In genomic region chr16:25051446-25052160, GRCh38 we compare ENCODE assay signal across 9 cellular contexts. TPM values are rescaled to one million over a fixed set of nuclear protein-coding genes. Genes with fewer than 3 reads are reported as not detected.
DNase-seq lines count a peak whose midpoint lies in the region; ATAC-seq and TF ChIP-seq lines count a peak whose summit lies in the region.
"Had no signal": no experiment of that assay in that cellular context is flagged by ENCODE, and none has a peak within 500 bp of the region (broad histone marks: within the 10 kb centered on the region; RNA-seq: fewer than 3 reads in every experiment).

No MANE protein-coding gene starts in this region.

- H3K27ac Mint-ChIP-seq in T-helper 17 cell = peak overlapping the region; percentile 96

- intact Hi-C loops in sigmoid colon (cut with DNase I) = loop anchor here (2.0 kb wide), 1 partner anchor 15 kb away; no protein-coding TSS in a partner anchor

- ATAC-seq in T-helper 17 cell (no peak), HG02973 (IDR thresholded peaks at IDR 0.05; ENCODE audit: unreplicated experiment) (no peak), HG02759 (IDR thresholded peaks at IDR 0.05; ENCODE audit: unreplicated experiment) (no peak)

- DNase-seq in GM12865 (ENCODE audit: low read depth) (peak; percentile 34), T-helper 17 cell (no peak), fibroblast of lung (ENCODE audit: low read depth in 2 of 2) (peak; percentile 65 to 76), sigmoid colon (no peak), substantia nigra (lab: John Stamatoyannopoulos, UW) (no peak), inferior parietal cortex (ENCODE audit: extremely low spot score) (no peak)
- DNase-seq: SIG-M5 had no signal

- H3K4me2 ChIP-seq in fibroblast of lung (ENCODE audit: extremely low read depth, insufficient read depth, low read length) = peak overlapping the region; percentile 78

- H3K27me3 ChIP-seq in fibroblast of lung (ENCODE audit: control insufficient read depth, insufficient read depth, low read length) (no peaks in the 10 kb centered on the region), sigmoid colon (no peaks in the 10 kb centered on the region)

- peaks cover 36% of the 10 kb centered on the region for H3K4me1 Mint-ChIP-seq in T-helper 17 cell

- TF ChIP-seq EP300 in sigmoid colon (IDR thresholded peaks at IDR 0.05) = no peak

- no peaks in the 10 kb centered on the region for H3K27me3 Mint-ChIP-seq in T-helper 17 cell

- H3K79me2 ChIP-seq in fibroblast of lung (ENCODE audit: control insufficient read depth, insufficient read depth, low read length) = no peaks in the 10 kb centered on the region

- H3K9me3 ChIP-seq in T-helper 17 cell (ENCODE audit: control insufficient read depth, low read length, poor library complexity, severe bottlenecking) = no peaks in the 10 kb centered on the region
- H3K9me3 ChIP-seq in fibroblast of lung (ENCODE audit: control insufficient read depth, insufficient read depth, low read depth, low read length) = no peaks in the 10 kb centered on the region
- H3K9me3 ChIP-seq in sigmoid colon = no peaks in the 10 kb centered on the region

- H3K4me3 Mint-ChIP-seq in T-helper 17 cell = peak overlapping the region; percentile 81

- no peaks in the 10 kb centered on the region for H4K20me1 ChIP-seq in fibroblast of lung (ENCODE audit: control insufficient read depth, extremely low read depth, insufficient read depth, low read length)

- TF ChIP-seq CTCF in GM12865 (IDR thresholded peaks at IDR 0.05; ENCODE audit: insufficient read depth, low read depth, low read length, missing control alignments) (no peak), fibroblast of lung (conservative IDR thresholded peaks at IDR 0.05 in 1 of 2, IDR thresholded peaks at IDR 0.05 in 1 of 2; ENCODE audit: low read depth in 1 of 2, low read length in 2 of 2) (no peak), sigmoid colon (IDR thresholded peaks at IDR 0.05) (no peak)

- H3K9ac ChIP-seq in fibroblast of lung (ENCODE audit: insufficient read depth, low read length) = no peak overlapping the region

- H3K4me1 ChIP-seq in fibroblast of lung (ENCODE audit: control insufficient read depth, extremely low read depth, insufficient read depth, low read length) = peaks cover 21% of the 10 kb centered on the region
- peaks cover 0 to 31% (median 22%) of the 10 kb centered on the region in 4 donors for H3K4me1 ChIP-seq in sigmoid colon

- H3K36me3 Mint-ChIP-seq in T-helper 17 cell (ENCODE audit: low read depth) = no peaks in the 10 kb centered on the region

- 37 to 50% methylated on average over 7 of the region's 7 CpGs for WGBS in sigmoid colon, 2 donors

- H3K36me3 ChIP-seq in fibroblast of lung (ENCODE audit: control insufficient read depth, insufficient read depth, low read length) = no peaks in the 10 kb centered on the region
- no peaks in the 10 kb centered on the region for H3K36me3 ChIP-seq in sigmoid colon

- H2AFZ ChIP-seq in fibroblast of lung (ENCODE audit: low read length) = peak overlapping the region; percentile 29

- H3K4me3 ChIP-seq in GM12865 (ENCODE audit: low read depth, low read length) (peak overlapping the region; percentile 13), fibroblast of lung (replicated peaks in 1 of 4; ENCODE audit: control extremely low read depth in 1 of 4, insufficient read depth in 1 of 4, low read depth in 3 of 4, low read length in 4 of 4) (peak overlapping the region in 2 of 4 experiments; percentile 13 to 27), sigmoid colon (peak overlapping the region in 2 of 4 donors; percentile 7 to 15)

- no peak for TF ChIP-seq POLR2A in sigmoid colon (IDR thresholded peaks at IDR 0.05)

- peak overlapping the region; percentile 26 for H3K27ac ChIP-seq in fibroblast of lung (ENCODE audit: insufficient read depth, low read length)
- peak overlapping the region; percentile 23 to 91 (median 71) for H3K27ac ChIP-seq in sigmoid colon
- no peak overlapping the region for H3K27ac ChIP-seq in substantia nigra (ENCODE audit: low read depth, low read length, poor library complexity, severe bottlenecking)

RNA-seq across cellular contexts. Expression of gene ARHGAP17, which starts 36.4 kb away (rescaled TPM):
- 10 to 100 TPM; 72.3 to 72.7 TPM for total RNA-seq in T-helper 17 cell
- total RNA-seq in fibroblast of lung = 24.7 and 43.4 TPM in 2 replicates
- polyA plus RNA-seq in fibroblast of lung = 60.0 and 61.6 TPM in 2 replicates
- polyA plus RNA-seq in fibroblast of lung (2012) = 90.7 and 110 TPM in 2 replicates
- polyA minus RNA-seq in fibroblast of lung (ENCODE audit: low replicate concordance) = 91.7 and 92.6 TPM in 2 replicates
- total RNA-seq in sigmoid colon = 10 to 100 TPM; 27.1 to 44.3 (median 35.5) TPM
- 10 to 100 TPM; 46.8 to 55.6 (median 50.6) TPM for polyA plus RNA-seq in sigmoid colon

RNA-seq across cellular contexts. Expression of gene LCMT1, which starts 59.9 kb away (rescaled TPM):
- total RNA-seq in T-helper 17 cell (10 to 100 TPM; 34.4 to 43.4 TPM), fibroblast of lung (40.8 and 49.6 TPM in 2 replicates), sigmoid colon (10 to 100 TPM; 27.0 to 50.0 (median 36.2) TPM)
- polyA plus RNA-seq in fibroblast of lung (45.8 and 49.0 TPM in 2 replicates), sigmoid colon (10 to 100 TPM; 37.3 to 61.5 (median 52.3) TPM)
- polyA plus RNA-seq in fibroblast of lung (2012) = 40.5 and 41.8 TPM in 2 replicates
- polyA minus RNA-seq in fibroblast of lung (ENCODE audit: low replicate concordance) = 42.0 and 69.9 TPM in 2 replicates

Comparison
In these comparisons a context has a peak if more than half of its experiments do, and no peak if none do; other contexts are left out.
1. DNase-seq: peak in GM12865 (single experiment) and fibroblast of lung (2 of 2); none in T-helper 17 cell (0 of 3), sigmoid colon (single experiment), substantia nigra (0 of 49) and inferior parietal cortex (single experiment).